Comparison of ENCODE assay signal across 21 cellular contexts in the genomic region with DNA sequence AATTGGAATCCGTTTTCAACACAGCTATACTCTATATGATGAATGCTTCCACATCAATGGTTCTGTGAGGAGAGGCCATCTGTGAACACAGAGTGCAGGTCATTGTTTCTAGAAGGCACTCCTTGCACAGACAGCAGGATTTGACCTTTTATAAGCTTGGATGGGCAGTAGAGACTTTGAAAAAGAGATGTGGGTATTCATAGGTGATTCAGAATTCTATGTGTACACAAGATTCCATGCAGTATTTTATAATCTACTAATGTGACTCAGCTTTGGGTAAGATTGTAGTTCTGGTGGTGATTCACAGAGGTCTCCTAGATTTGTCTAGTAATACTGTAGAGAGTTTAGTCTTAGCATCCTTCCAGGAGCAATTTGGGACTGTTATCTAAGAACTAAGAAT. TPM values are rescaled to one million over a fixed set of nuclear protein-coding genes. Genes with fewer than 3 reads are reported as not detected.
DNase-seq lines count a peak whose midpoint lies in the region; ATAC-seq, FAIRE-seq and TF ChIP-seq lines count a peak whose summit lies in the region.
"Had no signal": no experiment of that assay in that cellular context is flagged by ENCODE, and none has a peak within 500 bp of the region (broad histone marks: within the 10 kb centered on the region; RNA-seq: fewer than 3 reads in every experiment).

No MANE protein-coding gene starts in this region.

- no peak overlapping the region for H4K5ac ChIP-seq in IMR-90 (ENCODE audit: low read depth, low read length)

- H4K20me1 ChIP-seq in IMR-90 (ENCODE audit: insufficient read depth, low read length) (no peaks in the 10 kb centered on the region), Karpas-422 (ENCODE audit: insufficient read depth, low read depth, low read length) (no peaks in the 10 kb centered on the region)

- no peak overlapping the region for H2BK15ac ChIP-seq in IMR-90 (ENCODE audit: low read depth, low read length)

- in situ Hi-C loops in IMR-90 (cut with MboI; ENCODE audit: low sequenced_read_pairs) (no loop called here), gastrocnemius medialis (cut with MboI; ENCODE audit: low sequenced_read_pairs in 4 of 4) (no loop called here)

- BruUV-seq in IMR-90 (replicated peaks; lab: Mats Ljungman, UMichigan), result no TSS peak

- H2AK9ac ChIP-seq in IMR-90 (replicated peaks; ENCODE audit: low read depth, low read length, poor library complexity), result no peak overlapping the region

- H3K56ac ChIP-seq in IMR-90 (ENCODE audit: extremely low read depth, insufficient read depth, low read length), result no peak overlapping the region

- no peak overlapping the region for H4K8ac ChIP-seq in IMR-90 (ENCODE audit: low read depth in 2 of 2, low read length in 2 of 2)

- H2BK20ac ChIP-seq in IMR-90 (ENCODE audit: low read depth, low read length), result no peak overlapping the region

- WGBS in IMR-90 (ENCODE audit: extremely low coverage in 2 of 2, insufficient read length in 1 of 2), 2 experiments, result no CpG with 5 or more reads among the region's 1 CpG

- CTCF ChIA-PET in IMR-90 (lab: Yijun Ruan, JAX), result no interaction called here

- H3K18ac ChIP-seq in IMR-90 (ENCODE audit: low read depth, low read length), result no peak overlapping the region

- H3K27me3 ChIP-seq in IMR-90 (ENCODE audit: control insufficient read depth, insufficient read depth, low read length) (no peaks in the 10 kb centered on the region), gastrocnemius medialis (no peaks in the 10 kb centered on the region), Karpas-422 (ENCODE audit: low read length) (no peaks in the 10 kb centered on the region)

- POLR2A ChIA-PET in IMR-90 (lab: Charles Lee; ENCODE audit: unreplicated experiment), result no interaction called here

- H3K9ac ChIP-seq in IMR-90 (ENCODE audit: low read depth, low read length) (no peak overlapping the region), Karpas-422 (ENCODE audit: low read length) (no peak overlapping the region)

- FAIRE-seq in HTR-8/SVneo (lab: Jason Lieb, UNC), result no peak

- intact Hi-C loops in IMR-90 (cut with micrococcal nuclease) (no loop called here), gastrocnemius medialis (cut with DNase I; ENCODE audit: low total_unique reads) (no loop called here)

- H3K9me3 ChIP-seq in IMR-90 (ENCODE audit: control insufficient read depth, insufficient read depth, low read length) (peaks cover 2% of the 10 kb centered on the region; the same call in 1 of the 2 replicates), gastrocnemius medialis (no peaks in the 10 kb centered on the region), Karpas-422 (ENCODE audit: low read length) (no peaks in the 10 kb centered on the region)
- H3K9me3 ChIP-seq: lower lobe of right lung had no signal

- TF ChIP-seq RAD21 in IMR-90 (IDR thresholded peaks at IDR 0.05; ENCODE audit: low read length), result no peak

- H2AFZ ChIP-seq in IMR-90 (replicated peaks; ENCODE audit: low read length, poor library complexity), result no peak overlapping the region
- H2AFZ ChIP-seq in Karpas-422 (ENCODE audit: low read length), result no peak overlapping the region

- no peak overlapping the region for H4K91ac ChIP-seq in IMR-90 (ENCODE audit: insufficient read depth, low read depth, low read length)

- H3K36me3 ChIP-seq in IMR-90 (ENCODE audit: control insufficient read depth, insufficient read depth, low read length) (no peaks in the 10 kb centered on the region), gastrocnemius medialis (no peaks in the 10 kb centered on the region), Karpas-422 (ENCODE audit: insufficient read depth, low read length) (no peaks in the 10 kb centered on the region)
- H3K36me3 ChIP-seq: lower lobe of right lung had no signal

- ATAC-seq in IMR-90 (ENCODE audit: low read depth) (peak; percentile 51), gastrocnemius medialis (no peak), GM18520 (IDR thresholded peaks at IDR 0.05; ENCODE audit: unreplicated experiment) (no peak)
- ATAC-seq: activated CD4-positive, CD25-positive, alpha-beta regulatory T cell treated with anti-CD3 and anti-CD28 coated beads, Interleukin-2, amount 50 U/mL, for 24 hours; activated naive CD8-positive, alpha-beta T cell treated with anti-CD3 and anti-CD28 coated beads, Interleukin-2, amount 50 U/mL, for 24 hours; activated T-helper 17 cell treated with anti-CD3 and anti-CD28 coated beads, Interleukin-2, amount 50 U/mL, for 72 hours; lower lobe of right lung had no signal

- H3K79me2 ChIP-seq in Karpas-422 (ENCODE audit: low read length), result no peaks in the 10 kb centered on the region

- H3K4me1 ChIP-seq in IMR-90 (ENCODE audit: control insufficient read depth, insufficient read depth, low read length), result no peaks in the 10 kb centered on the region
- H3K4me1 ChIP-seq in gastrocnemius medialis, result peaks cover 58 to 77% of the 10 kb centered on the region in 2 donors
- H3K4me1 ChIP-seq in Karpas-422 (ENCODE audit: low read length), result no peaks in the 10 kb centered on the region
- H3K4me1 ChIP-seq: lower lobe of right lung had no signal

- H3K23ac ChIP-seq in IMR-90 (ENCODE audit: low read depth, low read length), result no peak overlapping the region

- peak; percentile 22 for DNase-seq in IMR-90
- DNase-seq in amniotic stem cell (lab: John Stamatoyannopoulos, UW), result peak; percentile 49
- peak; percentile 57 for DNase-seq in fibroblast of the aortic adventitia (ENCODE audit: low read depth)
- DNase-seq in gastrocnemius medialis, result no peak
- no peak for DNase-seq in midbrain (lab: John Stamatoyannopoulos, UW)
- DNase-seq in HTR-8/SVneo (ENCODE audit: insufficient read length, low spot score), result no peak
- DNase-seq in Karpas-422, result no peak
- DNase-seq: activated naive CD8-positive, alpha-beta T cell treated with anti-CD3 and anti-CD28 coated beads, Interleukin-2, amount 50 U/mL, for 24 hours; DMS 273 treated with DMSO at 0.1 percent for 48 hours; HCEC 1CT; lower lobe of right lung; NCI-H146; NCI-H226; SHP77 treated with DMSO at 0.1 percent for 48 hours; stimulated activated naive CD4-positive, alpha-beta T cell treated with Interleukin-2 at 50 U/mL for 16 hours; T-helper 2 cell; trophoblast cell had no signal

- H3K14ac ChIP-seq in IMR-90 (replicated peaks; ENCODE audit: low read depth, low read length), result no peak overlapping the region

- no peak overlapping the region for H3K4me2 ChIP-seq in IMR-90 (ENCODE audit: low read depth, low read length)
- no peak overlapping the region for H3K4me2 ChIP-seq in Karpas-422 (ENCODE audit: low read depth, low read length, poor library complexity, severe bottlenecking)

- H3K4me3 ChIP-seq in IMR-90 (ENCODE audit: insufficient read depth, low read depth, low read length) (no peak overlapping the region), fibroblast of the aortic adventitia (ENCODE audit: low read depth, low read length) (no peak overlapping the region), gastrocnemius medialis (no peak overlapping the region), Karpas-422 (ENCODE audit: low read length) (no peak overlapping the region)
- H3K4me3 ChIP-seq: lower lobe of right lung had no signal

- H3K79me1 ChIP-seq in IMR-90 (ENCODE audit: low read depth in 1 of 2, low read length in 2 of 2), result no peaks in the 10 kb centered on the region

- TF ChIP-seq POLR2A in IMR-90 (IDR thresholded peaks at IDR 0.05; ENCODE audit: low read depth, low read length), result no peak
- no peak for TF ChIP-seq POLR2A in gastrocnemius medialis (IDR thresholded peaks at IDR 0.05)

- no peaks in the 10 kb centered on the region for H3K9me1 ChIP-seq in IMR-90 (ENCODE audit: insufficient read depth, low read length)

- H3K4ac ChIP-seq in IMR-90 (ENCODE audit: low read depth, low read length), result no peak overlapping the region

- no peak overlapping the region for H2AK5ac ChIP-seq in IMR-90 (ENCODE audit: low read depth, low read length)

- no peak for TF ChIP-seq CTCF in IMR-90 (conservative IDR thresholded peaks at IDR 0.05; ENCODE audit: low read depth, low read length)
- no peak for TF ChIP-seq CTCF in fibroblast of the aortic adventitia (IDR thresholded peaks at IDR 0.05; ENCODE audit: insufficient read depth, low read length)
- no peak for TF ChIP-seq CTCF in gastrocnemius medialis (IDR thresholded peaks at IDR 0.05 in 4 of 5, conservative IDR thresholded peaks at IDR 0.05 in 1 of 5)

- no peak overlapping the region for H2BK5ac ChIP-seq in IMR-90 (ENCODE audit: low read depth, low read length, poor library complexity, severe bottlenecking)

- no peaks in the 10 kb centered on the region for H3K9me2 ChIP-seq in Karpas-422 (replicated peaks; ENCODE audit: insufficient read depth, low read length)

- dilution Hi-C loops in IMR-90 (cut with HindIII; ENCODE audit: low sequenced_read_pairs, unreplicated experiment), result no loop called here

- H2BK120ac ChIP-seq in IMR-90 (ENCODE audit: low read depth, low read length), result no peak overlapping the region

- no peak overlapping the region for H3K27ac ChIP-seq in IMR-90 (ENCODE audit: insufficient read depth, low read length)
- peak overlapping the region; percentile 50 to 94 (median 90) for H3K27ac ChIP-seq in gastrocnemius medialis
- no peak overlapping the region for H3K27ac ChIP-seq in Karpas-422 (ENCODE audit: low read length)
- H3K27ac ChIP-seq: lower lobe of right lung had no signal

TF ChIP-seq in IMR-90, 13 proteins besides CTCF, POLR2A, EP300 and RAD21 (continues in another document):
- TF ChIP-seq, protein P1, sequence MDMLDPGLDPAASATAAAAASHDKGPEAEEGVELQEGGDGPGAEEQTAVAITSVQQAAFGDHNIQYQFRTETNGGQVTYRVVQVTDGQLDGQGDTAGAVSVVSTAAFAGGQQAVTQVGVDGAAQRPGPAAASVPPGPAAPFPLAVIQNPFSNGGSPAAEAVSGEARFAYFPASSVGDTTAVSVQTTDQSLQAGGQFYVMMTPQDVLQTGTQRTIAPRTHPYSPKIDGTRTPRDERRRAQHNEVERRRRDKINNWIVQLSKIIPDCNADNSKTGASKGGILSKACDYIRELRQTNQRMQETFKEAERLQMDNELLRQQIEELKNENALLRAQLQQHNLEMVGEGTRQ (IDR thresholded peaks at IDR 0.05; ENCODE audit: low read depth, low read length), result no peak
- TF ChIP-seq CEBPB (IDR thresholded peaks at IDR 0.05; ENCODE audit: low read depth, low read length), result no peak
- no peak for TF ChIP-seq BHLHE40 (IDR thresholded peaks at IDR 0.05; ENCODE audit: low read depth, low read length)
- TF ChIP-seq MXI1 (IDR thresholded peaks at IDR 0.05; ENCODE audit: borderline replicate concordance, low read depth, low read length), result no peak
- TF ChIP-seq RCOR1 (IDR thresholded peaks at IDR 0.05; ENCODE audit: insufficient replicate concordance, low read length), result no peak
- no peak for TF ChIP-seq CHD1 (IDR thresholded peaks at IDR 0.05; ENCODE audit: low read depth, low read length)

RNA-seq across cellular contexts. Expression of a gene that starts 12.6 kb away (rescaled TPM):
- total RNA-seq in IMR-90 (2012; rRNA removed) (not detected in 2 replicates), fibroblast of the aortic adventitia (ENCODE audit: low replicate concordance) (0.90 TPM in 1 of 2 replicates, not detected in the other), gastrocnemius medialis (10 to 100 TPM; 58.7 to 93.8 (median 67.5) TPM)
- not detected in 2 replicates for polyA plus RNA-seq in IMR-90 (2012; rRNA removed)
- polyA plus RNA-seq in IMR-90 (2012; cell fraction: cytosol; rRNA removed), result not detected in 2 replicates
- not detected in 2 replicates for polyA plus RNA-seq in IMR-90 (2012; cell fraction: nucleus; rRNA removed; ENCODE audit: low replicate concordance)
- not detected in 2 replicates for total RNA-seq in Karpas-422 (2014; rRNA removed; shearing (Covaris generic); ENCODE audit: low replicate concordance)
- total RNA-seq: activated T-helper 17 cell treated with anti-CD3 and anti-CD28 coated beads, Interleukin-2, amount 50 U/mL, for 72 hours; lower lobe of right lung; progenitor cell of endocrine pancreas had no signal

Comparison
In these comparisons a context has a peak if more than half of its experiments do, and no peak if none do; other contexts are left out.
1. DNase-seq: peak in IMR-90 (single experiment), amniotic stem cell (single experiment) and fibroblast of the aortic adventitia (single experiment); none in gastrocnemius medialis (0 of 2), midbrain (single experiment), HTR-8/SVneo (single experiment) and Karpas-422 (single experiment).
2. H3K27ac ChIP-seq: peak in gastrocnemius medialis (4 of 4); none in IMR-90 (single experiment) and Karpas-422 (single experiment).
3. RNA of a gene that starts 12.6 kb away (total RNA-seq): 58.7 to 93.8 TPM in gastrocnemius medialis; 0.90 TPM in fibroblast of the aortic adventitia, not detected in IMR-90 and not detected in Karpas-422; every median in the first group is over 10 times any median in the second.